Comparison of ENCODE assay signal across 15 cellular contexts in genomic region chr18:44599409-44599808, GRCh38.
DNase-seq lines count a peak whose midpoint lies in the region; ATAC-seq and FAIRE-seq lines count a peak whose summit lies in the region.
"Had no signal": no experiment of that assay in that cellular context is flagged by ENCODE, and none has a peak within 500 bp of the region (broad histone marks: within the 10 kb centered on the region; RNA-seq: fewer than 3 reads in every experiment).

No MANE protein-coding gene starts in this region.

- ATAC-seq in right cardiac atrium (peak; percentile 73 to 78), HG03439 (IDR thresholded peaks at IDR 0.05; ENCODE audit: unreplicated experiment) (no peak), HG03571 (IDR thresholded peaks at IDR 0.05; ENCODE audit: unreplicated experiment) (no peak)
- ATAC-seq in stimulated activated naive B cell treated with anti-CD40 and anti-IgM and Interleukin-4, amounts not matched to agents 10 μg/mL and 1 μg/mL and 100 μg/mL, for 72 hours (replicated peaks), result no peak
- ATAC-seq: activated T-cell treated with anti-CD3 and anti-CD28 coated beads, Interleukin-2, amount 50 U/mL, for 72 hours; GM12878 had no signal

- H3K4me3 ChIP-seq in MG63 (no peak overlapping the region), right cardiac atrium (ENCODE audit: low read length) (no peak overlapping the region)
- H3K4me3 ChIP-seq: GM12878 had no signal

- CTCF ChIA-PET in activated CD4-positive, alpha-beta T cell treated with anti-CD3 and anti-CD28 coated beads, Interleukin-2, amount 10 ng/mL, durations not matched to agents 7 days and 5 days (lab: Charles Lee), result interaction anchor here (1.7 kb wide), 1 partner anchor 613 kb away, joined by 4 read pairs; no protein-coding TSS in a partner anchor

- no peaks in the 10 kb centered on the region for H3K9me3 ChIP-seq in MG63
- H3K9me3 ChIP-seq in right cardiac atrium (ENCODE audit: control insufficient read depth, low read length), result no peaks in the 10 kb centered on the region

- intact Hi-C loops in right cardiac atrium (cut with DNase I), result no loop called here

- DNase-seq in MG63, result peak; percentile 95
- DNase-seq in brain pericyte (ENCODE audit: low read depth, low spot score), result peak; percentile 21
- DNase-seq in right cardiac atrium, result peak; percentile 37 to 75 (median 50)
- no peak for DNase-seq in stimulated activated naive B cell treated with anti-CD40 and anti-IgM and Interleukin-4, amounts not matched to agents 10 μg/mL and 1 μg/mL and 100 μg/mL, for 72 hours
- DNase-seq in activated CD4-positive, alpha-beta T cell treated with anti-CD3 and anti-CD28 coated beads, Interleukin-2, amount 10 ng/mL, durations not matched to agents 7 days and 5 days, result no peak
- no peak for DNase-seq in HTR-8/SVneo (ENCODE audit: insufficient read length, low spot score)
- DNase-seq: activated T-cell treated with anti-CD3 and anti-CD28 coated beads, Interleukin-2, amount 50 U/mL, for 72 hours; dermis blood vessel endothelial cell; NCI-H1417 treated with DMSO at 0.1 percent for 48 hours; stimulated activated CD4-positive, alpha-beta T cell treated with anti-CD3 and anti-CD28 coated beads, Interleukin-2, amount 100 ng/mL, for 48 hours had no signal

- FAIRE-seq in HTR-8/SVneo (lab: Jason Lieb, UNC), result no peak
- FAIRE-seq: GM12878, TTC549 had no signal

- H3K36me3 Mint-ChIP-seq in stimulated activated naive B cell treated with anti-CD40 and anti-IgM and Interleukin-4, amounts not matched to agents 10 μg/mL and 1 μg/mL and 100 μg/mL, for 72 hours, result peaks cover 1 to 3% of the 10 kb centered on the region in 2 donors
- no peaks in the 10 kb centered on the region for H3K36me3 Mint-ChIP-seq in activated CD4-positive, alpha-beta T cell treated with anti-CD3 and anti-CD28 coated beads, Interleukin-2, amount 10 ng/mL, durations not matched to agents 7 days and 5 days (ENCODE audit: low read depth)

- peaks cover 27 to 60% of the 10 kb centered on the region in 2 donors for H3K4me1 Mint-ChIP-seq in stimulated activated naive B cell treated with anti-CD40 and anti-IgM and Interleukin-4, amounts not matched to agents 10 μg/mL and 1 μg/mL and 100 μg/mL, for 72 hours
- peaks cover 4% of the 10 kb centered on the region for H3K4me1 Mint-ChIP-seq in activated CD4-positive, alpha-beta T cell treated with anti-CD3 and anti-CD28 coated beads, Interleukin-2, amount 10 ng/mL, durations not matched to agents 7 days and 5 days

- WGBS in right cardiac atrium, result 30% methylated on average over 3 of the region's 3 CpGs

- H3K27ac Mint-ChIP-seq in stimulated activated naive B cell treated with anti-CD40 and anti-IgM and Interleukin-4, amounts not matched to agents 10 μg/mL and 1 μg/mL and 100 μg/mL, for 72 hours, result peak overlapping the region; percentile 65
- no peak overlapping the region for H3K27ac Mint-ChIP-seq in activated CD4-positive, alpha-beta T cell treated with anti-CD3 and anti-CD28 coated beads, Interleukin-2, amount 10 ng/mL, durations not matched to agents 7 days and 5 days
- H3K27ac Mint-ChIP-seq: activated T-cell treated with anti-CD3 and anti-CD28 coated beads, Interleukin-2, amount 50 U/mL, for 72 hours had no signal

- H3K4me1 ChIP-seq in right cardiac atrium (ENCODE audit: control insufficient read depth, insufficient read depth, low read length), result no peaks in the 10 kb centered on the region

- POLR2A ChIA-PET in activated CD4-positive, alpha-beta T cell treated with anti-CD3 and anti-CD28 coated beads, Interleukin-2, amount 10 ng/mL, durations not matched to agents 7 days and 5 days (lab: Charles Lee), result no interaction called here

- no peak overlapping the region for H3K27ac ChIP-seq in right cardiac atrium (ENCODE audit: low read length)

- H3K36me3 ChIP-seq in MG63, result no peaks in the 10 kb centered on the region

- H3K4me3 Mint-ChIP-seq in stimulated activated naive B cell treated with anti-CD40 and anti-IgM and Interleukin-4, amounts not matched to agents 10 μg/mL and 1 μg/mL and 100 μg/mL, for 72 hours, result no peak overlapping the region
- no peak overlapping the region for H3K4me3 Mint-ChIP-seq in activated CD4-positive, alpha-beta T cell treated with anti-CD3 and anti-CD28 coated beads, Interleukin-2, amount 10 ng/mL, durations not matched to agents 7 days and 5 days
- H3K4me3 Mint-ChIP-seq: activated T-cell treated with anti-CD3 and anti-CD28 coated beads, Interleukin-2, amount 50 U/mL, for 72 hours; neural crest cell had no signal

- H3K27me3 Mint-ChIP-seq in stimulated activated naive B cell treated with anti-CD40 and anti-IgM and Interleukin-4, amounts not matched to agents 10 μg/mL and 1 μg/mL and 100 μg/mL, for 72 hours, result peaks cover 0 to 4% of the 10 kb centered on the region in 2 donors
- H3K27me3 Mint-ChIP-seq in activated CD4-positive, alpha-beta T cell treated with anti-CD3 and anti-CD28 coated beads, Interleukin-2, amount 10 ng/mL, durations not matched to agents 7 days and 5 days, result peaks cover 8% of the 10 kb centered on the region

- H3K9me3 Mint-ChIP-seq in stimulated activated naive B cell treated with anti-CD40 and anti-IgM and Interleukin-4, amounts not matched to agents 10 μg/mL and 1 μg/mL and 100 μg/mL, for 72 hours, result peaks cover 0 to 4% of the 10 kb centered on the region in 2 donors
- H3K9me3 Mint-ChIP-seq in activated CD4-positive, alpha-beta T cell treated with anti-CD3 and anti-CD28 coated beads, Interleukin-2, amount 10 ng/mL, durations not matched to agents 7 days and 5 days, result no peaks in the 10 kb centered on the region
- H3K9me3 Mint-ChIP-seq: activated T-cell treated with anti-CD3 and anti-CD28 coated beads, Interleukin-2, amount 50 U/mL, for 72 hours had no signal

- H3K27me3 ChIP-seq in MG63 (no peaks in the 10 kb centered on the region), right cardiac atrium (ENCODE audit: control insufficient read depth, insufficient read depth) (no peaks in the 10 kb centered on the region)

Comparison
In these comparisons a context has a peak if more than half of its experiments do, and no peak if none do; other contexts are left out.
1. DNase-seq: peak in MG63 (single experiment), brain pericyte (single experiment) and right cardiac atrium (3 of 3); none in stimulated activated naive B cell treated with anti-CD40 and anti-IgM and Interleukin-4, amounts not matched to agents 10 μg/mL and 1 μg/mL and 100 μg/mL, for 72 hours (single experiment), activated CD4-positive, alpha-beta T cell treated with anti-CD3 and anti-CD28 coated beads, Interleukin-2, amount 10 ng/mL, durations not matched to agents 7 days and 5 days (single experiment) and HTR-8/SVneo (single experiment).
2. ATAC-seq: peak in right cardiac atrium (2 of 2); none in stimulated activated naive B cell treated with anti-CD40 and anti-IgM and Interleukin-4, amounts not matched to agents 10 μg/mL and 1 μg/mL and 100 μg/mL, for 72 hours (0 of 2), HG03439 (single experiment) and HG03571 (single experiment).